ENCODE assay signal across 1 cellular context in the genomic region with DNA sequence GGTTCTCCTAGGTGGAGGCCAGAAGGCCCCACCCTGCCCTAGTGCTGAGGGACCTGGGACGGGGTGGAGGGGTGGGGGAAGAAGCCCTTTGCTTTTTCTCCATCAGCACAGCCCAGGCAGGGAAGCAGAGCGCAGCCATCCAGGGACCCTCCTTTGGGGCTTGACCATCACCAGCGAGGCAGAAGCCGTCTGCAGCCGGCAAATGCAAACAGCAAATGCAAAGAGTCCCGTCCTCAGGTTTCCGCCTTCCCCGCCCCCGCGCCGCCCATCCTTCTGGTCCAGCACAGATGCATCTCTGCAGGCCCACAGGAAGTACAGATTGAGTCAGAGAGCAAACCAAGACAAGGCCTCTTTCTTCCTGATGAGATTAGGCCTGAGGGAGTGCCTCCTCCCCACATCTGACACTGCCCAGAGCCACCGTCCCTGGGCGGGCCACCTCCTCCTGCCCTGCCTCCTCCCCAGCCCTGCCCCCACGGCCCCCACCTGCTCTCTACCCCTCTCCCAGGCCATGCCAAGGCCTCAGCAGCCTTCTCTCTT.
A peak's percentile ranks its signal among the peaks of the same experiment; 100 is the strongest.
TF ChIP-seq lines count a peak whose summit lies in the region.

No MANE protein-coding gene starts in this region.

TF ChIP-seq in HepG2, 621 proteins besides CTCF, POLR2A, EP300 and RAD21 (continued from another document):
- TF ChIP-seq, protein P1, sequence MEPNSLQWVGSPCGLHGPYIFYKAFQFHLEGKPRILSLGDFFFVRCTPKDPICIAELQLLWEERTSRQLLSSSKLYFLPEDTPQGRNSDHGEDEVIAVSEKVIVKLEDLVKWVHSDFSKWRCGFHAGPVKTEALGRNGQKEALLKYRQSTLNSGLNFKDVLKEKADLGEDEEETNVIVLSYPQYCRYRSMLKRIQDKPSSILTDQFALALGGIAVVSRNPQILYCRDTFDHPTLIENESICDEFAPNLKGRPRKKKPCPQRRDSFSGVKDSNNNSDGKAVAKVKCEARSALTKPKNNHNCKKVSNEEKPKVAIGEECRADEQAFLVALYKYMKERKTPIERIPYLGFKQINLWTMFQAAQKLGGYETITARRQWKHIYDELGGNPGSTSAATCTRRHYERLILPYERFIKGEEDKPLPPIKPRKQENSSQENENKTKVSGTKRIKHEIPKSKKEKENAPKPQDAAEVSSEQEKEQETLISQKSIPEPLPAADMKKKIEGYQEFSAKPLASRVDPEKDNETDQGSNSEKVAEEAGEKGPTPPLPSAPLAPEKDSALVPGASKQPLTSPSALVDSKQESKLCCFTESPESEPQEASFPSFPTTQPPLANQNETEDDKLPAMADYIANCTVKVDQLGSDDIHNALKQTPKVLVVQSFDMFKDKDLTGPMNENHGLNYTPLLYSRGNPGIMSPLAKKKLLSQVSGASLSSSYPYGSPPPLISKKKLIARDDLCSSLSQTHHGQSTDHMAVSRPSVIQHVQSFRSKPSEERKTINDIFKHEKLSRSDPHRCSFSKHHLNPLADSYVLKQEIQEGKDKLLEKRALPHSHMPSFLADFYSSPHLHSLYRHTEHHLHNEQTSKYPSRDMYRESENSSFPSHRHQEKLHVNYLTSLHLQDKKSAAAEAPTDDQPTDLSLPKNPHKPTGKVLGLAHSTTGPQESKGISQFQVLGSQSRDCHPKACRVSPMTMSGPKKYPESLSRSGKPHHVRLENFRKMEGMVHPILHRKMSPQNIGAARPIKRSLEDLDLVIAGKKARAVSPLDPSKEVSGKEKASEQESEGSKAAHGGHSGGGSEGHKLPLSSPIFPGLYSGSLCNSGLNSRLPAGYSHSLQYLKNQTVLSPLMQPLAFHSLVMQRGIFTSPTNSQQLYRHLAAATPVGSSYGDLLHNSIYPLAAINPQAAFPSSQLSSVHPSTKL (CRISPR knock-in tag; IDR thresholded peaks at IDR 0.05) = peak; percentile 53; the same call in 1 of the 2 replicates
- TF ChIP-seq, protein P2, sequence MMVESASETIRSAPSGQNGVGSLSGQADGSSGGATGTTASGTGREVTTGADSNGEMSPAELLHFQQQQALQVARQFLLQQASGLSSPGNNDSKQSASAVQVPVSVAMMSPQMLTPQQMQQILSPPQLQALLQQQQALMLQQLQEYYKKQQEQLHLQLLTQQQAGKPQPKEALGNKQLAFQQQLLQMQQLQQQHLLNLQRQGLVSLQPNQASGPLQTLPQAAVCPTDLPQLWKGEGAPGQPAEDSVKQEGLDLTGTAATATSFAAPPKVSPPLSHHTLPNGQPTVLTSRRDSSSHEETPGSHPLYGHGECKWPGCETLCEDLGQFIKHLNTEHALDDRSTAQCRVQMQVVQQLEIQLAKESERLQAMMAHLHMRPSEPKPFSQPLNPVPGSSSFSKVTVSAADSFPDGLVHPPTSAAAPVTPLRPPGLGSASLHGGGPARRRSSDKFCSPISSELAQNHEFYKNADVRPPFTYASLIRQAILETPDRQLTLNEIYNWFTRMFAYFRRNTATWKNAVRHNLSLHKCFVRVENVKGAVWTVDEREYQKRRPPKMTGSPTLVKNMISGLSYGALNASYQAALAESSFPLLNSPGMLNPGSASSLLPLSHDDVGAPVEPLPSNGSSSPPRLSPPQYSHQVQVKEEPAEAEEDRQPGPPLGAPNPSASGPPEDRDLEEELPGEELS (CRISPR knock-in tag; IDR thresholded peaks at IDR 0.05) = peak; percentile 82
- TF ChIP-seq, protein P3, sequence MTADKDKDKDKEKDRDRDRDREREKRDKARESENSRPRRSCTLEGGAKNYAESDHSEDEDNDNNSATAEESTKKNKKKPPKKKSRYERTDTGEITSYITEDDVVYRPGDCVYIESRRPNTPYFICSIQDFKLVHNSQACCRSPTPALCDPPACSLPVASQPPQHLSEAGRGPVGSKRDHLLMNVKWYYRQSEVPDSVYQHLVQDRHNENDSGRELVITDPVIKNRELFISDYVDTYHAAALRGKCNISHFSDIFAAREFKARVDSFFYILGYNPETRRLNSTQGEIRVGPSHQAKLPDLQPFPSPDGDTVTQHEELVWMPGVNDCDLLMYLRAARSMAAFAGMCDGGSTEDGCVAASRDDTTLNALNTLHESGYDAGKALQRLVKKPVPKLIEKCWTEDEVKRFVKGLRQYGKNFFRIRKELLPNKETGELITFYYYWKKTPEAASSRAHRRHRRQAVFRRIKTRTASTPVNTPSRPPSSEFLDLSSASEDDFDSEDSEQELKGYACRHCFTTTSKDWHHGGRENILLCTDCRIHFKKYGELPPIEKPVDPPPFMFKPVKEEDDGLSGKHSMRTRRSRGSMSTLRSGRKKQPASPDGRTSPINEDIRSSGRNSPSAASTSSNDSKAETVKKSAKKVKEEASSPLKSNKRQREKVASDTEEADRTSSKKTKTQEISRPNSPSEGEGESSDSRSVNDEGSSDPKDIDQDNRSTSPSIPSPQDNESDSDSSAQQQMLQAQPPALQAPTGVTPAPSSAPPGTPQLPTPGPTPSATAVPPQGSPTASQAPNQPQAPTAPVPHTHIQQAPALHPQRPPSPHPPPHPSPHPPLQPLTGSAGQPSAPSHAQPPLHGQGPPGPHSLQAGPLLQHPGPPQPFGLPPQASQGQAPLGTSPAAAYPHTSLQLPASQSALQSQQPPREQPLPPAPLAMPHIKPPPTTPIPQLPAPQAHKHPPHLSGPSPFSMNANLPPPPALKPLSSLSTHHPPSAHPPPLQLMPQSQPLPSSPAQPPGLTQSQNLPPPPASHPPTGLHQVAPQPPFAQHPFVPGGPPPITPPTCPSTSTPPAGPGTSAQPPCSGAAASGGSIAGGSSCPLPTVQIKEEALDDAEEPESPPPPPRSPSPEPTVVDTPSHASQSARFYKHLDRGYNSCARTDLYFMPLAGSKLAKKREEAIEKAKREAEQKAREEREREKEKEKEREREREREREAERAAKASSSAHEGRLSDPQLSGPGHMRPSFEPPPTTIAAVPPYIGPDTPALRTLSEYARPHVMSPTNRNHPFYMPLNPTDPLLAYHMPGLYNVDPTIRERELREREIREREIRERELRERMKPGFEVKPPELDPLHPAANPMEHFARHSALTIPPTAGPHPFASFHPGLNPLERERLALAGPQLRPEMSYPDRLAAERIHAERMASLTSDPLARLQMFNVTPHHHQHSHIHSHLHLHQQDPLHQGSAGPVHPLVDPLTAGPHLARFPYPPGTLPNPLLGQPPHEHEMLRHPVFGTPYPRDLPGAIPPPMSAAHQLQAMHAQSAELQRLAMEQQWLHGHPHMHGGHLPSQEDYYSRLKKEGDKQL (CRISPR knock-in tag; IDR thresholded peaks at IDR 0.05; ENCODE audit: low read depth) = 0 out of 2 replicates have a peak, but pooled peaks have one; percentile 23
- peak; percentile 85 for TF ChIP-seq SP5 (CRISPR knock-in tag; IDR thresholded peaks at IDR 0.05; ENCODE audit: borderline replicate concordance, low read depth)
- TF ChIP-seq MIER2 (CRISPR knock-in tag; IDR thresholded peaks at IDR 0.05) = 0 out of 2 replicates have a peak, but pooled peaks have one; percentile 22
- TF ChIP-seq KDM5B (CRISPR knock-in tag; IDR thresholded peaks at IDR 0.05; ENCODE audit: borderline replicate concordance) = no peak
